In the genomic region with DNA sequence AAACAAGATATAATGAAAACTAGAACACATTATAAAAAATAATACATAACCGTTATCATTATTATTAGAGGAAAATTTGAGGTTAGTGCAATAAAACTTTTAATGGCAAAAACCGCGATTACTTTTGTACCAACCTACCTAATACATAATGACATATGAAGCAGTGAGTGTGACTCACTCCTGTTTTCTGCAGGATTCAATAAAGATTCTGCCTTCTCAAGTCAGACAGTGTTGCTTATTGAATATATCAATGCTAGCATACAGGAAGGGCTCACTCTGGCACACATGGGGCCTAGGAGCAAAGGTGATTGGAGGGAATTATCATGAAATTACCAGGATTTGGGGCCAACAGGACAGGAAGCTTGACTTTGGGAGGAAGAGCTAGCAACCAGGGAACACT, we compare ENCODE assay signal across 7 cellular contexts.
"Had no signal": no experiment of that assay in that cellular context is flagged by ENCODE, and none has a peak within 500 bp of the region (broad histone marks: within the 10 kb centered on the region; RNA-seq: fewer than 3 reads in every experiment).

No MANE protein-coding gene starts in this region.

- H3K9ac ChIP-seq: GM23248 had no signal

- H3K4me3 ChIP-seq: GM23248, K562 had no signal

- ATAC-seq: K562 had no signal

- H2AFZ ChIP-seq: GM23248 had no signal

- H3K27ac ChIP-seq: GM23248 had no signal

- DNase-seq: GM23248, GOT3, H7, HCEC 1CT, IMR-90, KG1 had no signal
